In genomic region chr22:47382164-47382890, GRCh38 we compare ENCODE assay signal across 25 cellular contexts.
A peak's percentile ranks its signal among the peaks of the same experiment; 100 is the strongest.
DNase-seq lines count a peak whose midpoint lies in the region; ATAC-seq and TF ChIP-seq lines count a peak whose summit lies in the region.
"Had no signal": no experiment of that assay in that cellular context is flagged by ENCODE, and none has a peak within 500 bp of the region (broad histone marks: within the 10 kb centered on the region; RNA-seq: fewer than 3 reads in every experiment).

No MANE protein-coding gene starts in this region.

- H3K27ac ChIP-seq in Peyer's patch (no peak overlapping the region), spleen (no peak overlapping the region), adrenal gland (no peak overlapping the region)
- H3K27ac ChIP-seq: C4-2B, RWPE1, SK-N-MC had no signal

- H3K27ac Mint-ChIP-seq in T-helper 17 cell: no peak overlapping the region
- H3K27ac Mint-ChIP-seq: B cell; CD8-positive, alpha-beta T cell had no signal

- intact Hi-C loops in spleen (cut with DNase I; ENCODE audit: low total_unique reads): no loop called here
- intact Hi-C loops in adrenal gland (cut with DNase I): no loop called here

- H3K36me3 Mint-ChIP-seq in T-helper 17 cell (ENCODE audit: low read depth): peaks cover 2% of the 10 kb centered on the region
- H3K36me3 Mint-ChIP-seq: CD8-positive, alpha-beta T cell had no signal

- DNase-seq in Peyer's patch: peak in 2 of 3 donors; percentile 13 to 34
- DNase-seq in T-helper 17 cell: no peak
- DNase-seq in omental fat pad (ENCODE audit: low spot score): peak; percentile 6
- peak; percentile 44 for DNase-seq in spleen
- no peak for DNase-seq in DMS53 treated with DMSO at 0.1 percent for 48 hours (lab: John Stamatoyannopoulos, UW; ENCODE audit: unreplicated experiment)
- no peak for DNase-seq in adrenal gland
- DNase-seq in AG08396 (ENCODE audit: low spot score): no peak
- DNase-seq: CD8-positive, alpha-beta T cell; DMS 273 treated with DMSO at 0.1 percent for 48 hours; DMS79 treated with DMSO at 0.1 percent for 48 hours; Kasumi-1; NCI-H1092 treated with DMSO at 0.1 percent for 48 hours; NCI-H1436; NCI-H187; NCI-H2081 treated with DMSO at 0.1 percent for 48 hours; NCI-H2171; NCI-H226; NCI-H510A; NCI-H69; SIG-M5 had no signal

- 69 to 83% (median 81%) methylated on average over 7 of the region's 7 CpGs for WGBS in spleen, 5 donors
- 64 to 70% (median 68%) methylated on average over 7 of the region's 7 CpGs for WGBS in adrenal gland, 4 donors

- no peak overlapping the region for H3K4me3 ChIP-seq in Peyer's patch
- H3K4me3 ChIP-seq in spleen: no peak overlapping the region
- H3K4me3 ChIP-seq in adrenal gland: no peak overlapping the region
- H3K4me3 ChIP-seq: K562, SK-N-MC had no signal

- no peaks in the 10 kb centered on the region for H3K36me3 ChIP-seq in Peyer's patch
- no peaks in the 10 kb centered on the region for H3K36me3 ChIP-seq in spleen
- no peaks in the 10 kb centered on the region for H3K36me3 ChIP-seq in adrenal gland (replicated peaks in 1 of 2)

- TF ChIP-seq CTCF in Peyer's patch (IDR thresholded peaks at IDR 0.05): no peak
- TF ChIP-seq CTCF in omental fat pad (IDR thresholded peaks at IDR 0.05): no peak
- no peak for TF ChIP-seq CTCF in spleen (IDR thresholded peaks at IDR 0.05 in 8 of 11, conservative IDR thresholded peaks at IDR 0.05 in 3 of 11)
- TF ChIP-seq CTCF in adrenal gland (IDR thresholded peaks at IDR 0.05): no peak

- H3K27me3 ChIP-seq in Peyer's patch (no peaks in the 10 kb centered on the region), spleen (replicated peaks in 1 of 7) (peaks cover 0 to 8% (median 0%) of the 10 kb centered on the region in 7 donors), adrenal gland (no peaks in the 10 kb centered on the region)

- TF ChIP-seq POLR2A in Peyer's patch (IDR thresholded peaks at IDR 0.05) (no peak), spleen (IDR thresholded peaks at IDR 0.05) (no peak), adrenal gland (IDR thresholded peaks at IDR 0.05) (no peak)

- no peak for ATAC-seq in T-helper 17 cell
- no peak for ATAC-seq in omental fat pad (ENCODE audit: low FRiP score)
- ATAC-seq: CD8-positive, alpha-beta T cell; K562 had no signal

- H3K9me3 ChIP-seq in Peyer's patch (no peaks in the 10 kb centered on the region), T-helper 17 cell (ENCODE audit: control insufficient read depth, low read length, poor library complexity, severe bottlenecking) (no peaks in the 10 kb centered on the region), spleen (no peaks in the 10 kb centered on the region), adrenal gland (replicated peaks in 1 of 3) (no peaks in the 10 kb centered on the region)

- peaks cover 4% of the 10 kb centered on the region for H3K4me1 Mint-ChIP-seq in T-helper 17 cell
- H3K4me1 Mint-ChIP-seq: B cell had no signal

- H3K4me3 Mint-ChIP-seq in T-helper 17 cell: peak overlapping the region; percentile 19
- H3K4me3 Mint-ChIP-seq: B cell; CD8-positive, alpha-beta T cell had no signal

- H3K4me1 ChIP-seq in Peyer's patch (no peaks in the 10 kb centered on the region), spleen (no peaks in the 10 kb centered on the region), adrenal gland (replicated peaks in 1 of 2) (no peaks in the 10 kb centered on the region)

- H3K27me3 Mint-ChIP-seq in T-helper 17 cell: peaks cover 19% of the 10 kb centered on the region

Comparison
In these comparisons a context has a peak if more than half of its experiments do, and no peak if none do; other contexts are left out.
1. DNase-seq: peak in Peyer's patch (2 of 3), omental fat pad (single experiment) and spleen (single experiment); none in T-helper 17 cell (0 of 3), DMS53 treated with DMSO at 0.1 percent for 48 hours (single experiment), adrenal gland (0 of 7) and AG08396 (single experiment).